ENCODE assay signal across 31 cellular contexts in genomic region chr7:106839511-106839910, GRCh38. TPM values are rescaled to one million over a fixed set of nuclear protein-coding genes. Genes with fewer than 3 reads are reported as not detected.
"Had no signal": no experiment of that assay in that cellular context is flagged by ENCODE, and none has a peak within 500 bp of the region (broad histone marks: within the 10 kb centered on the region; RNA-seq: fewer than 3 reads in every experiment).

No MANE protein-coding gene starts in this region.

- FAIRE-seq: astrocyte, kidney had no signal

- H3K36me3 Mint-ChIP-seq: immature natural killer cell, natural killer cell had no signal

- H3K27me3 Mint-ChIP-seq: effector memory CD8-positive, alpha-beta T cell; stimulated activated naive CD8-positive, alpha-beta T cell treated with anti-CD3 and anti-CD28 coated beads, Interleukin-15, Interleukin-2, amounts not matched to agents 100 ng/mL and 50 ng/mL, for 24 hours had no signal

- DNase-seq: activated CD4-positive, alpha-beta T cell treated with anti-CD3 and anti-CD28 coated beads for 4 hours; activated CD4-positive, alpha-beta T cell treated with anti-CD3 and anti-CD28 coated beads, Interleukin-2, amount 50 U/mL, for 4 hours; activated CD8-positive, alpha-beta memory T cell treated with anti-CD3 and anti-CD28 coated beads, Interleukin-2, amount 50 U/mL, for 4 hours; activated effector memory CD4-positive, alpha-beta T cell treated with anti-CD3 and anti-CD28 coated beads, Interleukin-2, amount 50 U/mL, for 16 hours; activated naive CD4-positive, alpha-beta T cell treated with anti-CD3 and anti-CD28 coated beads for 36 hours; activated naive CD8-positive, alpha-beta T cell treated with anti-CD3 and anti-CD28 coated beads, Interleukin-2, amount 10 ng/mL, durations not matched to agents 7 days and 5 days; activated T-cell treated with anti-CD3 and anti-CD28 coated beads, Interleukin-2, amount 50 U/mL, for 1 hour; caudate nucleus; cortex of kidney; effector memory CD8-positive, alpha-beta T cell; erythroblast; foreskin fibroblast; heart left ventricle; hypothalamus; immature natural killer cell; kidney; left colon; natural killer cell; posterior cingulate gyrus; right cardiac atrium; spleen; substantia nigra; T-helper 1 cell; thyroid gland; upper lobe of right lung had no signal

- H3K36me3 ChIP-seq: heart left ventricle, spleen, thyroid gland, upper lobe of right lung had no signal

- H3K27ac ChIP-seq: heart left ventricle, spleen, thyroid gland, upper lobe of right lung had no signal

- H3K27me3 ChIP-seq: spleen, thyroid gland, upper lobe of right lung had no signal

- ATAC-seq: effector memory CD8-positive, alpha-beta T cell; heart left ventricle; left colon; natural killer cell; right cardiac atrium; upper lobe of right lung had no signal

- H3K27ac Mint-ChIP-seq: activated naive CD4-positive, alpha-beta T cell treated with anti-CD3 and anti-CD28 coated beads for 36 hours; activated naive CD8-positive, alpha-beta T cell treated with anti-CD3 and anti-CD28 coated beads, Interleukin-2, amount 10 ng/mL, durations not matched to agents 7 days and 5 days; activated T-helper 1 cell treated with anti-CD3 and anti-CD28 coated beads, Interleukin-12 subunit alpha, Interleukin-12 subunit beta, Interleukin-2, Interleukin-4 antibody, amounts not matched to agents 30 ng/mL and 10 ng/mL and 1 ng/mL, durations not matched to agents 14 hours and 24 hours and 36 hours; effector memory CD8-positive, alpha-beta T cell; immature natural killer cell; natural killer cell; stimulated activated naive CD8-positive, alpha-beta T cell treated with anti-CD3 and anti-CD28 coated beads, Interleukin-15, Interleukin-2, amounts not matched to agents 100 ng/mL and 50 ng/mL, for 24 hours; T-helper 2 cell treated with Interferon-gamma antibody and Interleukin-4, amounts not matched to agents 5 μg/mL and 100 μg/mL, for 36 hours had no signal

- H3K9me3 Mint-ChIP-seq: activated naive CD4-positive, alpha-beta T cell treated with anti-CD3 and anti-CD28 coated beads for 36 hours; activated naive CD8-positive, alpha-beta T cell treated with anti-CD3 and anti-CD28 coated beads, Interleukin-2, amount 10 ng/mL, durations not matched to agents 7 days and 5 days; activated T-helper 1 cell treated with anti-CD3 and anti-CD28 coated beads, Interleukin-12 subunit alpha, Interleukin-12 subunit beta, Interleukin-2, Interleukin-4 antibody, amounts not matched to agents 30 ng/mL and 10 ng/mL and 1 ng/mL, durations not matched to agents 14 hours and 24 hours and 36 hours; effector memory CD8-positive, alpha-beta T cell; natural killer cell; stimulated activated naive CD8-positive, alpha-beta T cell treated with anti-CD3 and anti-CD28 coated beads, Interleukin-15, Interleukin-2, amounts not matched to agents 100 ng/mL and 50 ng/mL, for 24 hours; T-helper 2 cell treated with Interferon-gamma antibody and Interleukin-4, amounts not matched to agents 5 μg/mL and 100 μg/mL, for 36 hours had no signal

- H3K4me1 ChIP-seq: thyroid gland, upper lobe of right lung had no signal

- H3K4me3 Mint-ChIP-seq: activated naive CD4-positive, alpha-beta T cell treated with anti-CD3 and anti-CD28 coated beads for 36 hours; activated naive CD8-positive, alpha-beta T cell treated with anti-CD3 and anti-CD28 coated beads, Interleukin-2, amount 10 ng/mL, durations not matched to agents 7 days and 5 days; activated T-helper 1 cell treated with anti-CD3 and anti-CD28 coated beads, Interleukin-12 subunit alpha, Interleukin-12 subunit beta, Interleukin-2, Interleukin-4 antibody, amounts not matched to agents 30 ng/mL and 10 ng/mL and 1 ng/mL, durations not matched to agents 14 hours and 24 hours and 36 hours; effector memory CD8-positive, alpha-beta T cell; immature natural killer cell; natural killer cell; stimulated activated naive CD8-positive, alpha-beta T cell treated with anti-CD3 and anti-CD28 coated beads, Interleukin-15, Interleukin-2, amounts not matched to agents 100 ng/mL and 50 ng/mL, for 24 hours; T-helper 2 cell treated with Interferon-gamma antibody and Interleukin-4, amounts not matched to agents 5 μg/mL and 100 μg/mL, for 36 hours had no signal

- H3K4me3 ChIP-seq: heart left ventricle, spleen, thyroid gland, upper lobe of right lung had no signal

- H3K4me1 Mint-ChIP-seq: activated naive CD8-positive, alpha-beta T cell treated with anti-CD3 and anti-CD28 coated beads, Interleukin-2, amount 10 ng/mL, durations not matched to agents 7 days and 5 days; natural killer cell had no signal

- H3K9me3 ChIP-seq: heart left ventricle, thyroid gland, upper lobe of right lung had no signal

RNA-seq across cellular contexts. Expression of gene PIK3CG, which starts 25.6 kb away (rescaled TPM):
- total RNA-seq: chondrocyte, mammary epithelial cell had no signal
- polyA plus RNA-seq: mammary epithelial cell had no signal
